7 cellular contexts compared by ENCODE assay signal in genomic region chr6:27823714-27824247, GRCh38.
A peak's percentile ranks its signal among the peaks of the same experiment; 100 is the strongest.
DNase-seq lines count a peak whose midpoint lies in the region; ATAC-seq and TF ChIP-seq lines count a peak whose summit lies in the region.
"Not testable (repeated sequence)": the region's sequence is repeated elsewhere in the genome, so short reads cannot be mapped to it uniquely, and the experiment has no call there.

No MANE protein-coding gene starts in this region.

- peaks cover 48% of the 10 kb centered on the region for H3F3A ChIP-seq in SU-DHL-6 (ENCODE audit: insufficient read depth)

- not testable (repeated sequence) for H3K79me2 ChIP-seq in SU-DHL-6 (ENCODE audit: insufficient read depth, low read length)

- H3K27ac ChIP-seq in SU-DHL-6 (ENCODE audit: low read depth, low read length) (peak overlapping the region; percentile 93), ovary (peak overlapping the region in 1 of 2 donors; percentile 26)

- not testable (repeated sequence) for TF ChIP-seq POLR2A in ovary (IDR thresholded peaks at IDR 0.05)

- peaks cover 22% of the 10 kb centered on the region for H3K4me1 Mint-ChIP-seq in activated naive CD8-positive, alpha-beta T cell treated with anti-CD3 and anti-CD28 coated beads for 36 hours

- H3K4me2 ChIP-seq in SU-DHL-6 (ENCODE audit: low read depth, low read length, poor library complexity, severe bottlenecking), result peak overlapping the region; percentile 70

- H3K27me3 ChIP-seq in SU-DHL-6 (ENCODE audit: low read length); ovary: not testable (repeated sequence)

- DNase-seq in NCI-H1092 treated with DMSO at 0.1 percent for 48 hours (lab: John Stamatoyannopoulos, UW) (peak; percentile 59), Right ventricle myocardium inferior (ENCODE audit: missing footprints) (peak; percentile 62), ovary (peak; percentile 28 to 81 (median 48))
- peak; percentile 69 for DNase-seq in activated naive CD8-positive, alpha-beta T cell treated with anti-CD3 and anti-CD28 coated beads for 36 hours

- WGBS in ovary, 3 donors, result 1 to 2% (median 2%) methylated on average over 24 to 28 of the region's 36 CpGs

- not testable (repeated sequence) for H4K20me1 ChIP-seq in SU-DHL-6 (ENCODE audit: low read depth, low read length)

- H3K36me3 ChIP-seq in SU-DHL-6 (ENCODE audit: low read length); ovary: not testable (repeated sequence)

- H3K27me3 Mint-ChIP-seq in activated naive CD8-positive, alpha-beta T cell treated with anti-CD3 and anti-CD28 coated beads for 36 hours, result not testable (repeated sequence)

- not testable (repeated sequence) for H3K4me1 ChIP-seq in ovary (ENCODE audit: insufficient read depth)

- not testable (repeated sequence) for TF ChIP-seq EP300 in ovary (IDR thresholded peaks at IDR 0.05)

- H3K9me3 Mint-ChIP-seq in activated naive CD8-positive, alpha-beta T cell treated with anti-CD3 and anti-CD28 coated beads for 36 hours, result not testable (repeated sequence)

- H3K9me2 ChIP-seq in SU-DHL-6 (replicated peaks; ENCODE audit: insufficient read depth, low read length), result not testable (repeated sequence)

- intact Hi-C loops in Right ventricle myocardium inferior (cut with DNase I), result loop anchor here (5.0 kb wide), 1 partner anchor 44 kb away; a partner anchor contains a TSS
- intact Hi-C loops in ovary (cut with DNase I), result not testable (repeated sequence)

- H3K36me3 Mint-ChIP-seq in activated naive CD8-positive, alpha-beta T cell treated with anti-CD3 and anti-CD28 coated beads for 36 hours, result not testable (repeated sequence)

- peak overlapping the region; percentile 87 for H3K4me3 Mint-ChIP-seq in activated naive CD8-positive, alpha-beta T cell treated with anti-CD3 and anti-CD28 coated beads for 36 hours

- TF ChIP-seq CTCF in SU-DHL-6 (IDR thresholded peaks at IDR 0.05; ENCODE audit: insufficient read depth, low read length, poor library complexity, severe bottlenecking); ovary (IDR thresholded peaks at IDR 0.05): not testable (repeated sequence)

- H3K4me3 ChIP-seq in SU-DHL-6 (ENCODE audit: insufficient read depth, low read length, poor library complexity, severe bottlenecking) (peak overlapping the region; percentile 26), ovary (peak overlapping the region; percentile 14)

- H3K27ac Mint-ChIP-seq in activated naive CD8-positive, alpha-beta T cell treated with anti-CD3 and anti-CD28 coated beads for 36 hours, result peak overlapping the region; percentile 95

- H3K9me3 ChIP-seq in SU-DHL-6 (ENCODE audit: insufficient read depth, low read length); ovary: not testable (repeated sequence)

- peak overlapping the region; percentile 58 for H3K9ac ChIP-seq in SU-DHL-6 (ENCODE audit: low read length)

- ATAC-seq in GM18517 (IDR thresholded peaks at IDR 0.05; ENCODE audit: unreplicated experiment) (peak; percentile 72), HG02884 (IDR thresholded peaks at IDR 0.05; ENCODE audit: unreplicated experiment) (peak; percentile 47), Right ventricle myocardium inferior (peak; percentile 89)

- H2AFZ ChIP-seq in SU-DHL-6 (ENCODE audit: low read depth, low read length, severe bottlenecking), result peak overlapping the region; percentile 64
